In genomic region chr12:53005986-53006809, GRCh38 we compare ENCODE assay signal across 8 cellular contexts. TPM values are rescaled to one million over a fixed set of nuclear protein-coding genes. Genes with fewer than 3 reads are reported as not detected.
DNase-seq lines count a peak whose midpoint lies in the region; ATAC-seq and TF ChIP-seq lines count a peak whose summit lies in the region.

Gene EIF4B (plus strand): TSS chr12:53006456. CDS start chr12:53006484, 28 bp downstream.

- peak within 1 kb of the TSS; percentile 88 for H3K4me3 ChIP-seq in PC-3 (ENCODE audit: low read length)
- peak within 1 kb of the TSS; percentile 100 for H3K4me3 ChIP-seq in epithelial cell of esophagus (ENCODE audit: low read length)
- peak within 1 kb of the TSS; percentile 76 for H3K4me3 ChIP-seq in mucosa of descending colon

- no TSS peak for BruUV-seq in PC-3 (replicated peaks; lab: Mats Ljungman, UMichigan)

- H3K36me3 ChIP-seq in PC-3 (ENCODE audit: low read depth, low read length): peaks cover 35% of the 10 kb centered on the region
- H3K36me3 ChIP-seq in mucosa of descending colon (ENCODE audit: low read depth): no peaks in the 10 kb centered on the region

- peaks cover 62% of the 10 kb centered on the region for H3K79me2 ChIP-seq in PC-3 (ENCODE audit: low read length)

- TF ChIP-seq CTCF in PC-3 (conservative IDR thresholded peaks at IDR 0.05; ENCODE audit: low read depth, low read length) (no peak), epithelial cell of esophagus (IDR thresholded peaks at IDR 0.05; ENCODE audit: insufficient read depth, low read depth, low read length, missing control alignments) (no peak), mucosa of descending colon (IDR thresholded peaks at IDR 0.05) (peak; percentile 21)

- H3F3A ChIP-seq in PC-3 (ENCODE audit: low read length, unreplicated experiment): no peaks in the 10 kb centered on the region

- H3K9me3 ChIP-seq in PC-3 (ENCODE audit: low read length) (no peaks in the 10 kb centered on the region), mucosa of descending colon (no peaks in the 10 kb centered on the region)

- H4K20me1 ChIP-seq in PC-3 (ENCODE audit: low read length): peaks cover 37% of the 10 kb centered on the region

- ATAC-seq in GM21576 (IDR thresholded peaks at IDR 0.05; ENCODE audit: unreplicated experiment): peak; percentile 95
- ATAC-seq in PC-3: peak; percentile 93
- ATAC-seq in mucosa of descending colon: peak; percentile 98

- H3K27ac ChIP-seq in PC-3 (ENCODE audit: low read length): peak within 1 kb of the TSS; percentile 94

- H3K4me2 ChIP-seq in PC-3 (ENCODE audit: low read length): peak within 1 kb of the TSS; percentile 97

- intact Hi-C loops in PC-3 (cut with micrococcal nuclease) (loop anchor here (2.0 kb wide), 1 partner anchor 41 kb away; no protein-coding TSS in a partner anchor), mucosa of descending colon (cut with DNase I, micrococcal nuclease) (no loop called here)

- no peaks in the 10 kb centered on the region for H3K9me2 ChIP-seq in PC-3 (replicated peaks; ENCODE audit: low read length)

- no peak for TF ChIP-seq RAD21 in Ishikawa (IDR thresholded peaks at IDR 0.05; ENCODE audit: low read depth)

- H3K9ac ChIP-seq in PC-3 (ENCODE audit: low read length): peak within 1 kb of the TSS; percentile 99

- H3K4me1 ChIP-seq in PC-3 (ENCODE audit: insufficient read depth, low read length) (peaks cover 47% of the 10 kb centered on the region), mucosa of descending colon (ENCODE audit: low read depth) (peaks cover 34% of the 10 kb centered on the region)

- DNase-seq in DMS114 treated with DMSO at 0.1 percent for 48 hours (lab: John Stamatoyannopoulos, UW; ENCODE audit: unreplicated experiment) (peak; percentile 99), PC-3 (peak; percentile 99), activated T-cell treated with anti-CD3 and anti-CD28 coated beads for 48 hours (ENCODE audit: low read depth) (peak; percentile 100), epithelial cell of esophagus (ENCODE audit: low read depth) (peak; percentile 100), mucosa of descending colon (peak; percentile 100)
- peak; percentile 100 for DNase-seq in stimulated activated CD8-positive, alpha-beta memory T cell treated with anti-CD3 and anti-CD28 coated beads, Interleukin-4, amount 100 ng/mL, for 24 hours (ENCODE audit: low read depth)

- TF ChIP-seq EP300 in Ishikawa (IDR thresholded peaks at IDR 0.05; ENCODE audit: borderline replicate concordance): no peak

- CTCF ChIA-PET in PC-3 (lab: Charles Lee): interaction anchor here (0.6 to 1.3 kb wide), 4 partner anchors 20 to 937 kb away, joined by 3 to 8 read pairs (median 3); no protein-coding TSS in a partner anchor

- no peaks in the 10 kb centered on the region for H3K27me3 ChIP-seq in PC-3 (ENCODE audit: low read length)

- peak within 1 kb of the TSS; percentile 70 for H2AFZ ChIP-seq in PC-3 (ENCODE audit: low read length)

- POLR2A ChIA-PET in PC-3 (lab: Charles Lee; ENCODE audit: unreplicated experiment): interaction anchor here (0.5 to 1.0 kb wide), 10 partner anchors 11 to 775 kb away, joined by 3 to 20 read pairs (median 4); partner anchors contain the start of genes KRT18, KRT8 and SPRYD3

TF ChIP-seq in Ishikawa, 13 proteins besides CTCF, POLR2A, EP300 and RAD21:
- TF ChIP-seq CREB1 (IDR thresholded peaks at IDR 0.05; ENCODE audit: low read depth): peak; percentile 77
- no peak for TF ChIP-seq EGR1 (IDR thresholded peaks at IDR 0.05)
- peak; percentile 72; the same call in 1 of the 2 replicates for TF ChIP-seq NFIC (IDR thresholded peaks at IDR 0.05)
- TF ChIP-seq ZBTB7A (IDR thresholded peaks at IDR 0.05; ENCODE audit: low read depth): no peak; the same call in 1 of the 2 replicates
- TF ChIP-seq REST (IDR thresholded peaks at IDR 0.05; ENCODE audit: low read depth): 0 out of 2 replicates have a peak, but pooled peaks have one; percentile 32
- TF ChIP-seq MAX (IDR thresholded peaks at IDR 0.05): peak; percentile 97
- TF ChIP-seq TAF1 (IDR thresholded peaks at IDR 0.05; ENCODE audit: low read depth): peak; percentile 99
- TF ChIP-seq YY1 (IDR thresholded peaks at IDR 0.05; ENCODE audit: low read depth): peak; percentile 98
- TF ChIP-seq USF1 (IDR thresholded peaks at IDR 0.05): peak; percentile 97
- peak; percentile 65 for TF ChIP-seq CEBPB (IDR thresholded peaks at IDR 0.05)
- TF ChIP-seq TEAD4 (IDR thresholded peaks at IDR 0.05): peak; percentile 35
- no peak; the same call in none of the 2 replicates for TF ChIP-seq TCF12 (IDR thresholded peaks at IDR 0.05; ENCODE audit: low read depth)
- TF ChIP-seq FOXM1 (IDR thresholded peaks at IDR 0.05; ENCODE audit: borderline replicate concordance, low read depth): peak; percentile 33; the same call in 1 of the 2 replicates
TF ChIP-seq in Ishikawa: peak in this region for 10.

RNA-seq across cellular contexts. Expression of gene EIF4B, which starts in this region (rescaled TPM):
- 424 and 434 TPM in 2 replicates for total RNA-seq in PC-3 (2014; rRNA removed)
- 100 to 1,000 TPM; 341 to 535 (median 345) TPM for total RNA-seq in mucosa of descending colon

Comparison
In these comparisons a context has a peak if more than half of its experiments do, and no peak if none do; other contexts are left out.
1. Peak in every context shown above with its lines: DNase-seq, ATAC-seq, H3K4me3 ChIP-seq and H3K27ac ChIP-seq.